11 cellular contexts compared by ENCODE assay signal in genomic region chr1:23010734-23011449, GRCh38. TPM values are rescaled to one million over a fixed set of nuclear protein-coding genes. Genes with fewer than 3 reads are reported as not detected.
DNase-seq lines count a peak whose midpoint lies in the region; ATAC-seq and TF ChIP-seq lines count a peak whose summit lies in the region.
"Had no signal": no experiment of that assay in that cellular context is flagged by ENCODE, and none has a peak within 500 bp of the region (broad histone marks: within the 10 kb centered on the region; RNA-seq: fewer than 3 reads in every experiment).

No MANE protein-coding gene starts in this region.

- peak overlapping the region; percentile 96 for H3K27ac Mint-ChIP-seq in chondrocyte (ENCODE audit: unreplicated experiment)
- H3K27ac Mint-ChIP-seq: activated CD8-positive, alpha-beta memory T cell treated with anti-CD3 and anti-CD28 coated beads, Interleukin-2, amount 10 ng/mL, durations not matched to agents 7 days and 5 days had no signal

- peak; percentile 90 for DNase-seq in EL
- peak; percentile 94 for DNase-seq in MV-4-11 (lab: John Stamatoyannopoulos, UW)
- no peak for DNase-seq in chondrocyte (ENCODE audit: low spot score)
- peak; percentile 24 for DNase-seq in myocyte (ENCODE audit: low read depth)
- no peak for DNase-seq in GM13976 (ENCODE audit: low spot score)
- DNase-seq in NCI-H446 treated with DMSO at 0.1 percent for 48 hours (lab: John Stamatoyannopoulos, UW) = no peak
- DNase-seq: activated CD8-positive, alpha-beta memory T cell treated with anti-CD3 and anti-CD28 coated beads, Interleukin-2, amount 10 ng/mL, durations not matched to agents 7 days and 5 days; anterior cingulate cortex; midbrain had no signal

- TF ChIP-seq CTCF in chondrocyte (IDR thresholded peaks at IDR 0.05) = no peak
- no peak for TF ChIP-seq CTCF in GM13976 (IDR thresholded peaks at IDR 0.05; ENCODE audit: borderline replicate concordance, control extremely low read depth, extremely low read depth, insufficient read depth, missing control alignments)

- in situ Hi-C loops in GM13976 (cut with MboI; ENCODE audit: low sequenced_read_pairs, unreplicated experiment) = no loop called here

- H3K9me3 Mint-ChIP-seq in chondrocyte (ENCODE audit: low read depth) = no peaks in the 10 kb centered on the region

- no peaks in the 10 kb centered on the region for H3K27me3 Mint-ChIP-seq in chondrocyte (ENCODE audit: low read depth)

- ATAC-seq in GM19467 (IDR thresholded peaks at IDR 0.05; ENCODE audit: unreplicated experiment) (no peak), HG03097 (IDR thresholded peaks at IDR 0.05; ENCODE audit: low FRiP score, unreplicated experiment) (no peak)
- ATAC-seq: activated CD8-positive, alpha-beta memory T cell treated with anti-CD3 and anti-CD28 coated beads, Interleukin-2, amount 10 ng/mL, durations not matched to agents 7 days and 5 days had no signal

- H3K4me1 Mint-ChIP-seq in chondrocyte (ENCODE audit: low read depth) = peaks cover 23% of the 10 kb centered on the region
- H3K4me1 Mint-ChIP-seq: activated CD8-positive, alpha-beta memory T cell treated with anti-CD3 and anti-CD28 coated beads, Interleukin-2, amount 10 ng/mL, durations not matched to agents 7 days and 5 days had no signal

- H3K36me3 Mint-ChIP-seq in chondrocyte (ENCODE audit: low read depth) = no peaks in the 10 kb centered on the region
- H3K36me3 Mint-ChIP-seq: activated CD8-positive, alpha-beta memory T cell treated with anti-CD3 and anti-CD28 coated beads, Interleukin-2, amount 10 ng/mL, durations not matched to agents 7 days and 5 days had no signal

- H3K4me3 Mint-ChIP-seq in chondrocyte (ENCODE audit: unreplicated experiment) = no peak overlapping the region
- H3K4me3 Mint-ChIP-seq: activated CD8-positive, alpha-beta memory T cell treated with anti-CD3 and anti-CD28 coated beads, Interleukin-2, amount 10 ng/mL, durations not matched to agents 7 days and 5 days had no signal

RNA-seq across cellular contexts. Expression of gene TEX46, which starts 4.8 kb away (rescaled TPM):
- total RNA-seq in chondrocyte = not detected in 3 replicates
- total RNA-seq in myocyte = not detected in 2 replicates
- polyA plus RNA-seq in myocyte (2012) = not detected
- total RNA-seq: activated CD8-positive, alpha-beta memory T cell treated with anti-CD3 and anti-CD28 coated beads, Interleukin-2, amount 10 ng/mL, durations not matched to agents 7 days and 5 days had no signal

RNA-seq across cellular contexts. Expression of gene KDM1A, which starts 8.4 kb away (rescaled TPM):
- total RNA-seq in chondrocyte = 88.1 to 105 TPM (median 89.9 TPM) in 3 replicates
- 67.3 and 75.4 TPM in 2 replicates for total RNA-seq in myocyte
- polyA plus RNA-seq in myocyte (2012) = 57.2 TPM

RNA-seq across cellular contexts. Expression of gene LACTBL1, which starts 38.2 kb away (rescaled TPM):
- total RNA-seq in chondrocyte (not detected in 3 replicates), myocyte (not detected in 2 replicates)
- polyA plus RNA-seq in myocyte (2012) = not detected
- total RNA-seq: activated CD8-positive, alpha-beta memory T cell treated with anti-CD3 and anti-CD28 coated beads, Interleukin-2, amount 10 ng/mL, durations not matched to agents 7 days and 5 days had no signal

Comparison
In these comparisons a context has a peak if more than half of its experiments do, and no peak if none do; other contexts are left out.
1. DNase-seq: peak in EL (single experiment), MV-4-11 (single experiment) and myocyte (single experiment); none in chondrocyte (single experiment), GM13976 (single experiment) and NCI-H446 treated with DMSO at 0.1 percent for 48 hours (single experiment).